22 cellular contexts compared by ENCODE assay signal in the genomic region with DNA sequence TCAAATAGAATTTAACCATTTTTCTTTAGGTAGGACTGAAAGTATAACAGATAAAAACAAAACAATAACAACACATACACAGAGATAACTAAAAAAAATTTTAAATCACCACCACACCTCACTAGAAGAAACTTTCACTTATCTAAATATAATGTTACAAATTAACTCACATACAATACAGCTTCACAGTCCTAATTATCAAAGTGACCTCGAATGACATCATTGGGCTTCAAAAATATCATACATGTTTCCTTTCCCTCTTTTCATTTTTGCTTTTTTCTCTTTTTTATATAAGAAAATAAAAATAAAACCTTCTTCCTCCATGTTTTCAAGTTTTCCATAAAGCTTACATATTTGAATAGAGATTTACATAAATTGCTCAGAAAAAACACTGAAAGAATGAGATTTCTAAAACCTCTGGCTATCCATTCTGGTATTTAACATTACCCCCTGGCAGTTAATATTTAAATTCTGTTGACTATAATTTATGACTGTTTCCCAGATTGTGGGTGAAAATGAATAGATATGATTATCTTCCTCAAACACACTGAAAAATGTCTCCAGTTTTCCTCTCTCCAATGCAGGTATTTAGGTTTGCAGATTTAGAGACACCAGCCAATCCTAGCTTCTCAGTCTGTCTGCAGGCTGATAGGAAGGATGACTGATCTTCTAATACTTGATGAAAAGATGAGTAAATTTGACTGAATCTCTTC.
"Had no signal": no experiment of that assay in that cellular context is flagged by ENCODE, and none has a peak within 500 bp of the region (broad histone marks: within the 10 kb centered on the region; RNA-seq: fewer than 3 reads in every experiment).

No MANE protein-coding gene starts in this region.

- H3K36me3 ChIP-seq: gastrocnemius medialis, left lung, lower lobe of right lung, sigmoid colon, stomach, thoracic aorta, transverse colon had no signal

- H3K27me3 ChIP-seq: esophagus muscularis mucosa, gastrocnemius medialis, left lung, sigmoid colon, stomach, transverse colon had no signal

- H3K27ac Mint-ChIP-seq: dendritic cell treated with granulocyte-macrophage colony-stimulating factor and Interleukin-4, amounts not matched to agents 40 ng/mL and 50 ng/mL, for 4 days; effector memory CD8-positive, alpha-beta T cell; memory B cell; nephron progenitor cell had no signal

- ATAC-seq: effector memory CD8-positive, alpha-beta T cell; gastrocnemius medialis; left lung; lower lobe of right lung had no signal

- DNase-seq: effector memory CD8-positive, alpha-beta T cell; gastrocnemius medialis; glutamatergic neuron; islet precursor cell; left lung; lower lobe of right lung; naive B cell; nephron progenitor cell; sigmoid colon; stimulated activated CD4-positive, alpha-beta T cell treated with anti-CD3 and anti-CD28 coated beads, Interleukin-12 subunit alpha, Interleukin-12 subunit beta, amount 100 ng/mL, for 4 hours; stimulated activated naive CD4-positive, alpha-beta T cell; stomach; substantia nigra; transverse colon had no signal

- H3K4me3 Mint-ChIP-seq: dendritic cell treated with granulocyte-macrophage colony-stimulating factor and Interleukin-4, amounts not matched to agents 40 ng/mL and 50 ng/mL, for 4 days; effector memory CD8-positive, alpha-beta T cell; memory B cell; nephron progenitor cell had no signal

- H3K27ac ChIP-seq: epithelial cell of prostate, esophagus muscularis mucosa, left lung, lower lobe of right lung, sigmoid colon, skin epidermis, thoracic aorta had no signal

- H3K9me3 Mint-ChIP-seq: dendritic cell treated with granulocyte-macrophage colony-stimulating factor and Interleukin-4, amounts not matched to agents 40 ng/mL and 50 ng/mL, for 4 days; effector memory CD8-positive, alpha-beta T cell; memory B cell; naive B cell; nephron progenitor cell had no signal

- FAIRE-seq: colon, urothelium cell line had no signal

- H3K4me3 ChIP-seq: esophagus muscularis mucosa, gastrocnemius medialis, left lung, lower lobe of right lung, sigmoid colon, skin epidermis, stomach, thoracic aorta, transverse colon had no signal

- H3K4me1 Mint-ChIP-seq: memory B cell, nephron progenitor cell had no signal

- H3K27me3 Mint-ChIP-seq: dendritic cell treated with granulocyte-macrophage colony-stimulating factor and Interleukin-4, amounts not matched to agents 40 ng/mL and 50 ng/mL, for 4 days; memory B cell had no signal

- H3K4me1 ChIP-seq: esophagus muscularis mucosa, gastrocnemius medialis, sigmoid colon had no signal

- H3K36me3 Mint-ChIP-seq: memory B cell, naive B cell had no signal

- H3K9me3 ChIP-seq: esophagus muscularis mucosa, gastrocnemius medialis, left lung, lower lobe of right lung, sigmoid colon, stomach, thoracic aorta, transverse colon had no signal
